21 cellular contexts compared by ENCODE assay signal in the genomic region with DNA sequence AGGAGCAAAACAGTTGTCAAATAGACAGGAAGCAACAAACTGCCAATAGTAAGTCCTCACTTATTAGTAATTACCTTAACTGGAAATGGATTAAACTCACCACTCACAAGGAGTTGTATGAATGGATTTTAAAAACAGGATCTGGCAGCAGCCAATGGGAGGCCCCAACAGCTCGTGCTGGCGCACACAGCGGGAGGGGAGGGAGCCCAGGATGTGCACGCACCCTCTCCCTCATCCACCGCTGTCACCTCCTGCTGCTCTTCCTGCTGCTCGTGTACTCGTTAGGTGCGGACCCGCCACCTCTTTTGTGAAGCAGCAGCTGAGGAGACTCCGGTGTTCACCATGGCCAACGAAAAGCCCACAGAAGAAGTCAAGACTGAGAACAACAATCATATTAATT. TPM values are rescaled to one million over a fixed set of nuclear protein-coding genes. Genes with fewer than 3 reads are reported as not detected.
"Had no signal": no experiment of that assay in that cellular context is flagged by ENCODE, and none has a peak within 500 bp of the region (broad histone marks: within the 10 kb centered on the region; RNA-seq: fewer than 3 reads in every experiment).

A gene (plus strand): TSS at position 213 of the 400 bp plus-strand sequence. CDS start 130 bp downstream, at position 343.

- H3K9me3 ChIP-seq: body of pancreas, left ventricle myocardium inferior, ovary, prostate gland, spleen, thyroid gland had no signal

- H3K27me3 Mint-ChIP-seq: naive thymus-derived CD8-positive, alpha-beta T cell had no signal

- H3K4me1 ChIP-seq: foreskin keratinocyte, left ventricle myocardium inferior, prostate gland, spleen, thyroid gland had no signal

- H3K9me3 Mint-ChIP-seq: immature natural killer cell; naive thymus-derived CD8-positive, alpha-beta T cell had no signal

- H3K36me3 ChIP-seq: ovary, prostate gland had no signal

- DNase-seq: activated CD4-positive, alpha-beta T cell treated with anti-CD3 and anti-CD28 coated beads for 1 hour; activated gamma-delta T cell treated with Interleukin-2 at 50 U/mL for 16 hours; anterior cingulate cortex; body of pancreas; dermis blood vessel endothelial cell; effector CD8-positive, alpha-beta T cell; foreskin keratinocyte; immature natural killer cell; left ventricle myocardium inferior; naive thymus-derived CD8-positive, alpha-beta T cell; ovary; SHP77 treated with DMSO at 0.1 percent for 48 hours; spleen; stimulated activated CD4-positive, alpha-beta T cell treated with anti-CD3 and anti-CD28 coated beads, Interleukin-4, amount 100 ng/mL, for 1 hour; stimulated activated naive CD8-positive, alpha-beta T cell treated with anti-CD3 and anti-CD28 coated beads, Interleukin-15, Interleukin-2, amounts not matched to agents 100 U/mL and 50 U/mL, for 24 hours; thyroid gland had no signal

- H3K27ac ChIP-seq: body of pancreas, cardiac muscle cell, foreskin keratinocyte, hepatocyte, left ventricle myocardium inferior, ovary, prostate gland, SK-N-MC, spleen, thyroid gland had no signal

- H3K4me3 Mint-ChIP-seq: immature natural killer cell; naive thymus-derived CD8-positive, alpha-beta T cell had no signal

- H2AFZ ChIP-seq: hepatocyte had no signal

- ATAC-seq: body of pancreas; foreskin keratinocyte; naive thymus-derived CD8-positive, alpha-beta T cell; stimulated activated naive CD8-positive, alpha-beta T cell treated with anti-CD3 and anti-CD28 coated beads, Interleukin-15, Interleukin-2, amounts not matched to agents 100 U/mL and 50 U/mL, for 24 hours had no signal

- H3K4me2 ChIP-seq: hepatocyte had no signal

- H3K4me3 ChIP-seq: body of pancreas, cardiac muscle cell, hepatocyte, left ventricle myocardium inferior, ovary, prostate gland, SK-N-MC, spleen, thyroid gland had no signal

- H3K27me3 ChIP-seq: body of pancreas, cardiac muscle cell, foreskin keratinocyte, hepatocyte, ovary, spleen, thyroid gland had no signal

RNA-seq across cellular contexts. Expression of the gene that starts here (rescaled TPM):
- total RNA-seq: kidney epithelial cell had no signal
